In genomic region chr3:117439812-117440211, GRCh38 we compare ENCODE assay signal across 8 cellular contexts.
DNase-seq lines count a peak whose midpoint lies in the region; ATAC-seq and TF ChIP-seq lines count a peak whose summit lies in the region.

No MANE protein-coding gene starts in this region.

- H3K4me1 ChIP-seq in H9 (ENCODE audit: insufficient read depth, low read length): no peaks in the 10 kb centered on the region; the same call in 1 of the 2 replicates
- H3K4me1 ChIP-seq in endodermal cell (ENCODE audit: control insufficient read depth, insufficient read depth, low read length): no peaks in the 10 kb centered on the region

- H2AK5ac ChIP-seq in H9 (ENCODE audit: insufficient read length, low read length): no peak overlapping the region

- no peaks in the 10 kb centered on the region for H3K36me3 ChIP-seq in endodermal cell (ENCODE audit: control insufficient read depth, insufficient read depth, low read length)

- H2BK120ac ChIP-seq in H9 (ENCODE audit: low read depth, low read length, poor library complexity, severe bottlenecking): no peak overlapping the region

- no peak overlapping the region for H3K23ac ChIP-seq in H9 (ENCODE audit: insufficient read length, low read depth, low read length)

- H3K27me3 ChIP-seq in H9 (ENCODE audit: insufficient read depth, low read length) (no peaks in the 10 kb centered on the region), endodermal cell (ENCODE audit: control insufficient read depth, insufficient read depth, low read length, poor library complexity, severe bottlenecking) (no peaks in the 10 kb centered on the region)

- H4K20me1 ChIP-seq in H9 (ENCODE audit: control insufficient read depth, insufficient read depth, insufficient read length): no peaks in the 10 kb centered on the region

- DNase-seq in H9 (no peak), NCI-H446 (lab: John Stamatoyannopoulos, UW) (peak; percentile 56 to 70), endodermal cell (peak; percentile 59), progenitor cell of endocrine pancreas (ENCODE audit: low spot score, unreplicated experiment) (no peak)
- DNase-seq in naive thymus-derived CD8-positive, alpha-beta T cell: no peak
- DNase-seq in activated naive CD8-positive, alpha-beta T cell treated with anti-CD3 and anti-CD28 coated beads, Interleukin-2, amount 50 U/mL, for 24 hours: no peak

- ATAC-seq in HG02763 (IDR thresholded peaks at IDR 0.05; ENCODE audit: unreplicated experiment) (no peak), HG02981 (IDR thresholded peaks at IDR 0.05; ENCODE audit: unreplicated experiment) (no peak)
- no peak for ATAC-seq in naive thymus-derived CD8-positive, alpha-beta T cell
- no peak for ATAC-seq in activated naive CD8-positive, alpha-beta T cell treated with anti-CD3 and anti-CD28 coated beads, Interleukin-2, amount 50 U/mL, for 24 hours

- peaks cover 26 to 28% of the 10 kb centered on the region in 2 experiments for H3K4me1 Mint-ChIP-seq in H9
- H3K4me1 Mint-ChIP-seq in endodermal cell: peaks cover 15% of the 10 kb centered on the region
- peaks cover 2% of the 10 kb centered on the region for H3K4me1 Mint-ChIP-seq in progenitor cell of endocrine pancreas (ENCODE audit: low read depth)
- H3K4me1 Mint-ChIP-seq in naive thymus-derived CD8-positive, alpha-beta T cell: no peaks in the 10 kb centered on the region
- H3K4me1 Mint-ChIP-seq in activated naive CD8-positive, alpha-beta T cell treated with anti-CD3 and anti-CD28 coated beads, Interleukin-2, amount 50 U/mL, for 24 hours: no peaks in the 10 kb centered on the region

- H2AFZ ChIP-seq in H9 (ENCODE audit: low read length): no peak overlapping the region

- WGBS in H9 (ENCODE audit: extremely low coverage, insufficient read length, low lambda C conversion rate): no CpG with 5 or more reads among the region's 3 CpGs
- WGBS in endodermal cell (ENCODE audit: insufficient coverage in 1 of 2, insufficient read length in 1 of 2), 2 experiments: 72 to 83% methylated on average over 1 to 3 of the region's 3 CpGs

- H3K9me3 Mint-ChIP-seq in H9 (peaks cover 3 to 4% of the 10 kb centered on the region in 2 experiments; a peak in 2 of 5 replicates), endodermal cell (no peaks in the 10 kb centered on the region), progenitor cell of endocrine pancreas (ENCODE audit: low read depth) (no peaks in the 10 kb centered on the region)
- peaks cover 0 to 11% (median 2%) of the 10 kb centered on the region in 9 donors for H3K9me3 Mint-ChIP-seq in naive thymus-derived CD8-positive, alpha-beta T cell
- H3K9me3 Mint-ChIP-seq in activated naive CD8-positive, alpha-beta T cell treated with anti-CD3 and anti-CD28 coated beads, Interleukin-2, amount 50 U/mL, for 24 hours: no peaks in the 10 kb centered on the region

- no peak overlapping the region for H2BK20ac ChIP-seq in H9 (ENCODE audit: low read depth, low read length, poor library complexity, severe bottlenecking)

- no peak overlapping the region for H3K4me3 ChIP-seq in endodermal cell (ENCODE audit: low read length)

- no peak overlapping the region for H4K91ac ChIP-seq in H9 (ENCODE audit: insufficient read length, low read depth, low read length)

- TF ChIP-seq CTCF in H9 (conservative IDR thresholded peaks at IDR 0.05) (peak; percentile 83), endodermal cell (conservative IDR thresholded peaks at IDR 0.05) (peak; percentile 85), progenitor cell of endocrine pancreas (IDR thresholded peaks at IDR 0.05; ENCODE audit: unreplicated experiment) (peak; percentile 53)

- no peak overlapping the region for H2BK12ac ChIP-seq in H9 (ENCODE audit: insufficient read length, low read depth, low read length)

- no peak overlapping the region for H4K5ac ChIP-seq in H9 (ENCODE audit: insufficient read length, low read depth, low read length)

- H3K14ac ChIP-seq in H9 (ENCODE audit: insufficient read depth, low read length): no peak overlapping the region

- H3K79me1 ChIP-seq in H9 (ENCODE audit: insufficient read depth, low read depth, low read length, poor library complexity, severe bottlenecking): no peaks in the 10 kb centered on the region

- POLR2A ChIA-PET in naive thymus-derived CD8-positive, alpha-beta T cell (lab: Charles Lee): no interaction called here

- H4K8ac ChIP-seq in H9 (replicated peaks; ENCODE audit: insufficient read length, low read depth, low read length): no peak overlapping the region

- H3K4me2 ChIP-seq in H9 (ENCODE audit: insufficient read depth, insufficient read length, low read length): no peak overlapping the region

- no peak overlapping the region for H3K56ac ChIP-seq in H9 (ENCODE audit: insufficient read length, low read depth, low read length)

- no peaks in the 10 kb centered on the region for H3K23me2 ChIP-seq in H9 (ENCODE audit: insufficient read length, low read depth, low read length, poor library complexity, severe bottlenecking)

- H3K27ac Mint-ChIP-seq in H9: peak overlapping the region in 1 of 3 experiments; percentile 73; a peak in 1 of 7 replicates
- no peak overlapping the region for H3K27ac Mint-ChIP-seq in endodermal cell
- H3K27ac Mint-ChIP-seq in progenitor cell of endocrine pancreas: no peak overlapping the region
- H3K27ac Mint-ChIP-seq in naive thymus-derived CD8-positive, alpha-beta T cell: no peak overlapping the region
- no peak overlapping the region for H3K27ac Mint-ChIP-seq in activated naive CD8-positive, alpha-beta T cell treated with anti-CD3 and anti-CD28 coated beads, Interleukin-2, amount 50 U/mL, for 24 hours

- no peaks in the 10 kb centered on the region; the same call in 1 of the 2 replicates for H3K27me3 Mint-ChIP-seq in H9 (ENCODE audit: low read depth)
- H3K27me3 Mint-ChIP-seq in endodermal cell (ENCODE audit: insufficient read depth): peaks cover 1% of the 10 kb centered on the region
- no peaks in the 10 kb centered on the region for H3K27me3 Mint-ChIP-seq in progenitor cell of endocrine pancreas
- no peaks in the 10 kb centered on the region for H3K27me3 Mint-ChIP-seq in naive thymus-derived CD8-positive, alpha-beta T cell
- H3K27me3 Mint-ChIP-seq in activated naive CD8-positive, alpha-beta T cell treated with anti-CD3 and anti-CD28 coated beads, Interleukin-2, amount 50 U/mL, for 24 hours: no peaks in the 10 kb centered on the region

- no peak overlapping the region for H3K9ac ChIP-seq in H9 (ENCODE audit: extremely low read depth, insufficient read length, low read length)
- H3K9ac ChIP-seq in endodermal cell (ENCODE audit: extremely low read depth, low read length, poor library complexity, severe bottlenecking): no peak overlapping the region

- H3K9me3 ChIP-seq in H9 (ENCODE audit: control insufficient read depth, low read depth, low read length) (no peaks in the 10 kb centered on the region), endodermal cell (ENCODE audit: control insufficient read depth, low read length) (no peaks in the 10 kb centered on the region)

- no peak overlapping the region for H3T11ph ChIP-seq in H9 (ENCODE audit: low read length)

- H3K79me2 ChIP-seq in H9 (ENCODE audit: insufficient read depth, low read length): no peaks in the 10 kb centered on the region

- no peak overlapping the region for H3K18ac ChIP-seq in H9 (ENCODE audit: insufficient read length, low read depth, low read length)

- peaks cover 0 to 4% (median 0%) of the 10 kb centered on the region in 3 experiments; a peak in 2 of 7 replicates for H3K36me3 Mint-ChIP-seq in H9 (ENCODE audit: insufficient read depth in 1 of 3, low read depth in 3 of 3)
- H3K36me3 Mint-ChIP-seq in endodermal cell (ENCODE audit: low read depth): no peaks in the 10 kb centered on the region
- no peaks in the 10 kb centered on the region for H3K36me3 Mint-ChIP-seq in progenitor cell of endocrine pancreas (ENCODE audit: insufficient read depth)
- no peaks in the 10 kb centered on the region for H3K36me3 Mint-ChIP-seq in naive thymus-derived CD8-positive, alpha-beta T cell
- H3K36me3 Mint-ChIP-seq in activated naive CD8-positive, alpha-beta T cell treated with anti-CD3 and anti-CD28 coated beads, Interleukin-2, amount 50 U/mL, for 24 hours (ENCODE audit: low read depth): no peaks in the 10 kb centered on the region

- no peak overlapping the region for H2BK5ac ChIP-seq in H9 (ENCODE audit: insufficient read length, low read length)

- H3K4ac ChIP-seq in H9 (ENCODE audit: low read depth, low read length): no peak overlapping the region

- H3K27ac ChIP-seq in H9 (ENCODE audit: insufficient read length, low read depth, low read length): no peak overlapping the region
- H3K27ac ChIP-seq in endodermal cell (ENCODE audit: low read depth, low read length): no peak overlapping the region

- no peak overlapping the region for H2BK15ac ChIP-seq in H9 (ENCODE audit: low read depth, low read length)

- H3K4me3 Mint-ChIP-seq in H9 (no peak overlapping the region; a peak in 1 of 5 replicates), endodermal cell (no peak overlapping the region), progenitor cell of endocrine pancreas (ENCODE audit: low read depth) (no peak overlapping the region)
- H3K4me3 Mint-ChIP-seq in naive thymus-derived CD8-positive, alpha-beta T cell: no peak overlapping the region
- H3K4me3 Mint-ChIP-seq in activated naive CD8-positive, alpha-beta T cell treated with anti-CD3 and anti-CD28 coated beads, Interleukin-2, amount 50 U/mL, for 24 hours: no peak overlapping the region

Comparison
In these comparisons a context has a peak if more than half of its experiments do, and no peak if none do; other contexts are left out.
1. DNase-seq: peak in NCI-H446 (2 of 2) and endodermal cell (single experiment); none in H9 (single experiment), progenitor cell of endocrine pancreas (single experiment), naive thymus-derived CD8-positive, alpha-beta T cell (0 of 10) and activated naive CD8-positive, alpha-beta T cell treated with anti-CD3 and anti-CD28 coated beads, Interleukin-2, amount 50 U/mL, for 24 hours (single experiment).
2. Peak in every context shown above with its lines, with median percentiles within 50 percentile points of each other: CTCF ChIP-seq.